ENCODE assay signal across 18 cellular contexts in the genomic region with DNA sequence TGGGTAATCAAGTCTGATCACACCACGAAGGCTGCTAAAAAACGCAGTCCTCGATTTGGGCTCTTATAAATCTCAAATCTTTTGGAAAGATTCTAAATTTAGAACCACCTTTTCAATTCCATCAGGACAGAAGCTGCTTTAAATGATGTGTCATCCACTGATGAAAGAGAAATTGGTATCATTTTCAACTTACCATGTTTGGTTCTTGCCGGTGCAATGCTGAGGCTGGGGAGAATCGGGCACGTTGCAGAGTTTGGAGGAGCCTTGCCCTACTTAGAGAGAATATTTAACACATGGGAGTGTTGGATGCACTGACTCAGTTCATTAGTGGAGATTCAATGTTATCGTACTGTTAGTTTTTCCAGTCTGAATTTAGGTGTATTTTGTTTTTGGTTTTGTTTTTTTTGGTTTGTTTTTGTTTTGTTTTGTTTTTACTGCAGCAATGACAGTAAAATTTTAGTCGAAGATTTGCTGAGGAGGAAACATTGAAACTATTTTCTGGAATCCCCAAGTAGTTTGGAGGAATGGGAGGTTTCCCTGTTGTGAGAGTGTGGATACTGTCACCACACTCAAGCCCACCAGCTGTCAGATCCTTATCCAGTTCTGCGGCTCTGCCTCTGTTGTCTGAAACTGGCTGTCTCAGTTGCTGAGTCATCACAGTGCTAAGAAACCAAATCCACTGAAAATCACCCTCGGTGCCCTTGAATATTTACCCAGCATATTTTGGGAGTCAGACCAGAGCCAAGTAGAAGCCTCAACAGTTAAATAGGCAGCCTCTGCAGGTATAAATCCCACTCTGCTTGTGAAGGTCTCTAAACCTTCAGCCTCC.
A peak's percentile ranks its signal among the peaks of the same experiment; 100 is the strongest.
DNase-seq lines count a peak whose midpoint lies in the region; ATAC-seq and TF ChIP-seq lines count a peak whose summit lies in the region.
"Had no signal": no experiment of that assay in that cellular context is flagged by ENCODE, and none has a peak within 500 bp of the region (broad histone marks: within the 10 kb centered on the region; RNA-seq: fewer than 3 reads in every experiment).

No MANE protein-coding gene starts in this region.

- DNase-seq in HT1080 (ENCODE audit: low read depth) (peak; percentile 54), PC-3 (peak; percentile 87), epithelial cell of esophagus (ENCODE audit: low read depth) (peak; percentile 51), nucleus accumbens (lab: John Stamatoyannopoulos, UW) (peak in 32 of 56 donors; percentile 1 to 56 (median 11)), T-cell (no peak), osteocyte (ENCODE audit: extremely low spot score, unreplicated experiment) (no peak)
- no peak for DNase-seq in CD8-positive, alpha-beta memory T cell
- DNase-seq: activated CD4-positive, alpha-beta T cell treated with anti-CD3 and anti-CD28 coated beads for 36 hours; CD8-positive, alpha-beta T cell; central memory CD4-positive, alpha-beta T cell; esophagus squamous epithelium; H9; immature natural killer cell; stimulated activated CD4-positive, alpha-beta T cell treated with anti-CD3 and anti-CD28 coated beads, Interleukin-1b, Interleukin-23, amount 100 ng/mL, for 48 hours; stimulated activated naive CD4-positive, alpha-beta T cell treated with Interleukin-2 at 50 U/mL for 16 hours had no signal

- H3K4me2 ChIP-seq in PC-3 (ENCODE audit: low read length) = peak overlapping the region; percentile 75

- peak overlapping the region; percentile 41 for H2AFZ ChIP-seq in PC-3 (ENCODE audit: low read length)

- no peaks in the 10 kb centered on the region for H3K9me2 ChIP-seq in PC-3 (replicated peaks; ENCODE audit: low read length)

- BruUV-seq in PC-3 (replicated peaks; lab: Mats Ljungman, UMichigan) = no TSS peak

- CTCF ChIA-PET in PC-3 (lab: Charles Lee) (no interaction called here), T-cell (lab: Charles Lee) (no interaction called here)
- CTCF ChIA-PET in CD8-positive, alpha-beta memory T cell (lab: Charles Lee) = no interaction called here

- H3K36me3 Mint-ChIP-seq in T-cell = no peaks in the 10 kb centered on the region
- H3K36me3 Mint-ChIP-seq in activated T-helper 17 cell treated with anti-CD3 and anti-CD28 coated beads, Interleukin-2, amount 50 U/mL, for 72 hours (ENCODE audit: low read depth) = no peaks in the 10 kb centered on the region
- H3K36me3 Mint-ChIP-seq in osteocyte (ENCODE audit: unreplicated experiment) = no peaks in the 10 kb centered on the region
- H3K36me3 Mint-ChIP-seq in CD8-positive, alpha-beta memory T cell = no peaks in the 10 kb centered on the region
- H3K36me3 Mint-ChIP-seq: CD8-positive, alpha-beta T cell; immature natural killer cell had no signal

- H4K20me1 ChIP-seq in PC-3 (ENCODE audit: low read length) = no peaks in the 10 kb centered on the region

- H3K4me3 ChIP-seq in PC-3 (ENCODE audit: low read length) (peak overlapping the region; percentile 36), epithelial cell of esophagus (ENCODE audit: low read length) (no peak overlapping the region)
- H3K4me3 ChIP-seq in CD8-positive, alpha-beta memory T cell (ENCODE audit: low read length) = no peak overlapping the region
- H3K4me3 ChIP-seq: K562 had no signal

- no peak overlapping the region for H3K27ac Mint-ChIP-seq in T-cell
- H3K27ac Mint-ChIP-seq in activated T-helper 17 cell treated with anti-CD3 and anti-CD28 coated beads, Interleukin-2, amount 50 U/mL, for 72 hours = no peak overlapping the region
- H3K27ac Mint-ChIP-seq in osteocyte (ENCODE audit: unreplicated experiment) = no peak overlapping the region
- H3K27ac Mint-ChIP-seq in CD8-positive, alpha-beta memory T cell = no peak overlapping the region
- H3K27ac Mint-ChIP-seq: activated CD4-positive, alpha-beta T cell treated with anti-CD3 and anti-CD28 coated beads for 36 hours; CD8-positive, alpha-beta T cell; immature natural killer cell had no signal

- H3K4me3 Mint-ChIP-seq in T-cell (no peak overlapping the region), osteocyte (ENCODE audit: unreplicated experiment) (no peak overlapping the region)
- H3K4me3 Mint-ChIP-seq in activated T-helper 17 cell treated with anti-CD3 and anti-CD28 coated beads, Interleukin-2, amount 50 U/mL, for 72 hours = no peak overlapping the region
- H3K4me3 Mint-ChIP-seq in CD8-positive, alpha-beta memory T cell = no peak overlapping the region
- H3K4me3 Mint-ChIP-seq: activated CD4-positive, alpha-beta T cell treated with anti-CD3 and anti-CD28 coated beads for 36 hours; CD8-positive, alpha-beta T cell; H9; immature natural killer cell had no signal

- no peaks in the 10 kb centered on the region for H3K27me3 Mint-ChIP-seq in T-cell
- no peaks in the 10 kb centered on the region for H3K27me3 Mint-ChIP-seq in activated T-helper 17 cell treated with anti-CD3 and anti-CD28 coated beads, Interleukin-2, amount 50 U/mL, for 72 hours
- no peaks in the 10 kb centered on the region for H3K27me3 Mint-ChIP-seq in osteocyte (ENCODE audit: unreplicated experiment)
- no peaks in the 10 kb centered on the region for H3K27me3 Mint-ChIP-seq in CD8-positive, alpha-beta memory T cell
- H3K27me3 Mint-ChIP-seq: activated CD4-positive, alpha-beta T cell treated with anti-CD3 and anti-CD28 coated beads for 36 hours had no signal

- H3K4me1 ChIP-seq in PC-3 (ENCODE audit: insufficient read depth, low read length) = peaks cover 35% of the 10 kb centered on the region
- H3K4me1 ChIP-seq in CD8-positive, alpha-beta memory T cell (ENCODE audit: insufficient read depth, low read length) = no peaks in the 10 kb centered on the region

- H3K9ac ChIP-seq in PC-3 (ENCODE audit: low read length) = no peak overlapping the region

- H3K27ac ChIP-seq in PC-3 (ENCODE audit: low read length) = peak overlapping the region; percentile 35
- no peak overlapping the region for H3K27ac ChIP-seq in CD8-positive, alpha-beta memory T cell (ENCODE audit: low read depth, low read length)
- H3K27ac ChIP-seq: neutrophil had no signal

- no peaks in the 10 kb centered on the region for H3K79me2 ChIP-seq in PC-3 (ENCODE audit: low read length)

- intact Hi-C loops in PC-3 (cut with micrococcal nuclease) = no loop called here

- H3K36me3 ChIP-seq in PC-3 (ENCODE audit: low read depth, low read length) = no peaks in the 10 kb centered on the region
- no peaks in the 10 kb centered on the region for H3K36me3 ChIP-seq in CD8-positive, alpha-beta memory T cell (ENCODE audit: insufficient read depth, low read length)
- H3K36me3 ChIP-seq: esophagus squamous epithelium, neutrophil had no signal

- POLR2A ChIA-PET in PC-3 (lab: Charles Lee; ENCODE audit: unreplicated experiment) = no interaction called here
- POLR2A ChIA-PET in T-cell (lab: Charles Lee) = no interaction called here
- POLR2A ChIA-PET in CD8-positive, alpha-beta memory T cell (lab: Charles Lee) = no interaction called here

- H3K9me3 Mint-ChIP-seq in T-cell (peaks cover 22 to 33% (median 23%) of the 10 kb centered on the region in 3 donors), osteocyte (ENCODE audit: unreplicated experiment) (peaks cover 6% of the 10 kb centered on the region)
- H3K9me3 Mint-ChIP-seq in activated T-helper 17 cell treated with anti-CD3 and anti-CD28 coated beads, Interleukin-2, amount 50 U/mL, for 72 hours = peaks cover 24% of the 10 kb centered on the region
- peaks cover 12 to 42% (median 20%) of the 10 kb centered on the region in 5 donors for H3K9me3 Mint-ChIP-seq in CD8-positive, alpha-beta memory T cell
- H3K9me3 Mint-ChIP-seq: H9 had no signal

- H3F3A ChIP-seq in PC-3 (ENCODE audit: low read length, unreplicated experiment) = no peaks in the 10 kb centered on the region

- H3K27me3 ChIP-seq in PC-3 (ENCODE audit: low read length) = no peaks in the 10 kb centered on the region
- no peaks in the 10 kb centered on the region for H3K27me3 ChIP-seq in CD8-positive, alpha-beta memory T cell (ENCODE audit: insufficient read depth, low read length, poor library complexity, severe bottlenecking)
- H3K27me3 ChIP-seq: esophagus squamous epithelium, neutrophil had no signal

- peak; percentile 27; the same call in 1 of the 2 replicates for ATAC-seq in PC-3
- ATAC-seq in T-cell (replicated peaks in 1 of 4) = no peak
- ATAC-seq in activated T-helper 17 cell treated with anti-CD3 and anti-CD28 coated beads, Interleukin-2, amount 50 U/mL, for 72 hours (replicated peaks) = no peak
- ATAC-seq: activated CD4-positive, alpha-beta T cell treated with anti-CD3 and anti-CD28 coated beads for 36 hours; CD8-positive, alpha-beta T cell; K562 had no signal

- no peaks in the 10 kb centered on the region for H3K4me1 Mint-ChIP-seq in T-cell
- no peaks in the 10 kb centered on the region for H3K4me1 Mint-ChIP-seq in activated T-helper 17 cell treated with anti-CD3 and anti-CD28 coated beads, Interleukin-2, amount 50 U/mL, for 72 hours
- no peaks in the 10 kb centered on the region for H3K4me1 Mint-ChIP-seq in osteocyte (ENCODE audit: unreplicated experiment)
- H3K4me1 Mint-ChIP-seq in CD8-positive, alpha-beta memory T cell = no peaks in the 10 kb centered on the region
- H3K4me1 Mint-ChIP-seq: activated CD4-positive, alpha-beta T cell treated with anti-CD3 and anti-CD28 coated beads for 36 hours had no signal

- H3K9me3 ChIP-seq in PC-3 (ENCODE audit: low read length) = no peaks in the 10 kb centered on the region
- H3K9me3 ChIP-seq in CD8-positive, alpha-beta memory T cell (ENCODE audit: low read length) = no peaks in the 10 kb centered on the region
- H3K9me3 ChIP-seq: neutrophil had no signal

- no peak for TF ChIP-seq CTCF in PC-3 (conservative IDR thresholded peaks at IDR 0.05; ENCODE audit: low read depth, low read length)
- TF ChIP-seq CTCF in epithelial cell of esophagus (IDR thresholded peaks at IDR 0.05; ENCODE audit: insufficient read depth, low read depth, low read length, missing control alignments) = no peak
- no peak for TF ChIP-seq CTCF in osteocyte (IDR thresholded peaks at IDR 0.05)

Comparison
In these comparisons a context has a peak if more than half of its experiments do, and no peak if none do; other contexts are left out.
1. DNase-seq: peak in HT1080 (single experiment), PC-3 (single experiment), epithelial cell of esophagus (single experiment) and nucleus accumbens (32 of 56); none in T-cell (0 of 34), osteocyte (single experiment) and CD8-positive, alpha-beta memory T cell (0 of 5).